ENCODE assay signal across 11 cellular contexts in genomic region chr6:8017276-8017701, GRCh38. TPM values are rescaled to one million over a fixed set of nuclear protein-coding genes. Genes with fewer than 3 reads are reported as not detected.
DNase-seq lines count a peak whose midpoint lies in the region; ATAC-seq, FAIRE-seq and TF ChIP-seq lines count a peak whose summit lies in the region.
"Had no signal": no experiment of that assay in that cellular context is flagged by ENCODE, and none has a peak within 500 bp of the region (broad histone marks: within the 10 kb centered on the region; RNA-seq: fewer than 3 reads in every experiment).

No MANE protein-coding gene starts in this region.

- no peak overlapping the region for H3K4me3 Mint-ChIP-seq in glutamatergic neuron (ENCODE audit: unreplicated experiment)

- H3K27ac Mint-ChIP-seq in glutamatergic neuron (ENCODE audit: unreplicated experiment) = peak overlapping the region; percentile 39

- H3K36me3 Mint-ChIP-seq in glutamatergic neuron (ENCODE audit: unreplicated experiment) = no peaks in the 10 kb centered on the region

- TF ChIP-seq POLR2A in GM12892 (IDR thresholded peaks at IDR 0.05; ENCODE audit: low read depth, low read length) = no peak

- ATAC-seq in GM19455 (IDR thresholded peaks at IDR 0.05; ENCODE audit: unreplicated experiment) (peak; percentile 70), HG03439 (IDR thresholded peaks at IDR 0.05; ENCODE audit: unreplicated experiment) (peak; percentile 82)
- ATAC-seq: PC-3 had no signal

- TF ChIP-seq CTCF in glutamatergic neuron (IDR thresholded peaks at IDR 0.05; ENCODE audit: partially characterized antibody, unreplicated experiment) = no peak

- DNase-seq in GM12892 (ENCODE audit: insufficient read length) (no peak), glutamatergic neuron (no peak), anterior cingulate cortex (lab: John Stamatoyannopoulos, UW) (no peak), NCI-H524 (lab: John Stamatoyannopoulos, UW) (no peak)
- no peak for DNase-seq in stimulated activated CD4-positive, alpha-beta T cell treated with anti-CD3 and anti-CD28 coated beads, Interleukin-4, amount 100 ng/mL, for 24 hours
- no peak for DNase-seq in stimulated activated naive CD4-positive, alpha-beta T cell treated with Interleukin-2 at 50 U/mL for 16 hours (lab: John Stamatoyannopoulos, UW)
- DNase-seq: islet precursor cell, PC-3 had no signal

- FAIRE-seq in GM12892 (lab: Jason Lieb, UNC) = peak; percentile 91
- FAIRE-seq: urothelium cell line had no signal

- H3K9me3 Mint-ChIP-seq in glutamatergic neuron (ENCODE audit: unreplicated experiment) = peaks cover 1% of the 10 kb centered on the region

- H3K4me1 Mint-ChIP-seq in glutamatergic neuron (ENCODE audit: low read depth, unreplicated experiment) = peaks cover 11% of the 10 kb centered on the region

- no peaks in the 10 kb centered on the region for H3K27me3 Mint-ChIP-seq in glutamatergic neuron (ENCODE audit: unreplicated experiment)

RNA-seq across cellular contexts. Expression of gene BLOC1S5, which starts 46.9 kb away (rescaled TPM):
- 11.5 TPM for polyA plus RNA-seq in GM12892 (2012; ENCODE audit: missing spikeins)
- 8.3 TPM for total RNA-seq in glutamatergic neuron (ENCODE audit: unreplicated experiment)
